ENCODE assay signal across 18 cellular contexts in genomic region chr17:59696682-59697277, GRCh38. TPM values are rescaled to one million over a fixed set of nuclear protein-coding genes. Genes with fewer than 3 reads are reported as not detected.
A peak's percentile ranks its signal among the peaks of the same experiment; 100 is the strongest.
DNase-seq lines count a peak whose midpoint lies in the region; ATAC-seq and TF ChIP-seq lines count a peak whose summit lies in the region.
"Had no signal": no experiment of that assay in that cellular context is flagged by ENCODE, and none has a peak within 500 bp of the region (broad histone marks: within the 10 kb centered on the region; RNA-seq: fewer than 3 reads in every experiment).

No MANE protein-coding gene starts in this region.

- H3K14ac ChIP-seq in neuronal stem cell (ENCODE audit: low read length) = no peak overlapping the region

- H3K27me3 Mint-ChIP-seq in activated T-cell treated with anti-CD3 and anti-CD28 coated beads, Interleukin-2, amount 50 U/mL, for 72 hours (ENCODE audit: low read depth) = no peaks in the 10 kb centered on the region
- H3K27me3 Mint-ChIP-seq in endothelial cell (ENCODE audit: unreplicated experiment) = peaks cover 5% of the 10 kb centered on the region
- H3K27me3 Mint-ChIP-seq in stimulated activated memory B cell treated with anti-CD40 and anti-IgM and Interleukin-4, amounts not matched to agents 10 μg/mL and 1 μg/mL and 100 μg/mL, for 72 hours = no peaks in the 10 kb centered on the region

- no peak for TF ChIP-seq CTCF in endothelial cell (IDR thresholded peaks at IDR 0.05; ENCODE audit: unreplicated experiment)
- TF ChIP-seq CTCF in colonic mucosa (IDR thresholded peaks at IDR 0.05) = no peak

- peak overlapping the region in 1 of 2 donors; percentile 32 for H3K4me3 Mint-ChIP-seq in activated T-cell treated with anti-CD3 and anti-CD28 coated beads, Interleukin-2, amount 50 U/mL, for 72 hours
- peak overlapping the region; percentile 28 for H3K4me3 Mint-ChIP-seq in endothelial cell (ENCODE audit: unreplicated experiment)
- H3K4me3 Mint-ChIP-seq in stimulated activated memory B cell treated with anti-CD40 and anti-IgM and Interleukin-4, amounts not matched to agents 10 μg/mL and 1 μg/mL and 100 μg/mL, for 72 hours = no peak overlapping the region

- no peaks in the 10 kb centered on the region for H3K4me1 ChIP-seq in neuronal stem cell (ENCODE audit: control insufficient read depth in 2 of 2, insufficient read depth in 1 of 2, low read depth in 1 of 2, low read length in 2 of 2)
- no peaks in the 10 kb centered on the region for H3K4me1 ChIP-seq in colonic mucosa
- H3K4me1 ChIP-seq: vagina had no signal

- H3K4me1 Mint-ChIP-seq in activated T-cell treated with anti-CD3 and anti-CD28 coated beads, Interleukin-2, amount 50 U/mL, for 72 hours (ENCODE audit: low read depth) = peaks cover 59% of the 10 kb centered on the region
- peaks cover 2% of the 10 kb centered on the region for H3K4me1 Mint-ChIP-seq in endothelial cell (ENCODE audit: unreplicated experiment)
- H3K4me1 Mint-ChIP-seq in stimulated activated memory B cell treated with anti-CD40 and anti-IgM and Interleukin-4, amounts not matched to agents 10 μg/mL and 1 μg/mL and 100 μg/mL, for 72 hours = peaks cover 62% of the 10 kb centered on the region

- no peak overlapping the region for H3K23ac ChIP-seq in neuronal stem cell (ENCODE audit: low read depth, low read length, poor library complexity)

- WGBS in neuronal stem cell (ENCODE audit: extremely low coverage in 2 of 2, insufficient read length in 2 of 2, insufficient replicate concordance in 1 of 2), 2 donors = no CpG with 5 or more reads among the region's 2 CpGs

- H2AFZ ChIP-seq in neuronal stem cell (ENCODE audit: low read length) = no peak overlapping the region

- H2BK120ac ChIP-seq in neuronal stem cell (ENCODE audit: low read depth, low read length) = no peak overlapping the region

- H3K36me3 Mint-ChIP-seq in activated T-cell treated with anti-CD3 and anti-CD28 coated beads, Interleukin-2, amount 50 U/mL, for 72 hours (ENCODE audit: insufficient read depth in 2 of 2) = peaks cover 15 to 37% of the 10 kb centered on the region in 2 donors
- peaks cover 18% of the 10 kb centered on the region for H3K36me3 Mint-ChIP-seq in endothelial cell (ENCODE audit: low read depth, unreplicated experiment)
- H3K36me3 Mint-ChIP-seq in stimulated activated memory B cell treated with anti-CD40 and anti-IgM and Interleukin-4, amounts not matched to agents 10 μg/mL and 1 μg/mL and 100 μg/mL, for 72 hours = peaks cover 66% of the 10 kb centered on the region

- H3K27ac Mint-ChIP-seq in activated T-cell treated with anti-CD3 and anti-CD28 coated beads, Interleukin-2, amount 50 U/mL, for 72 hours = peak overlapping the region; percentile 95
- peak overlapping the region; percentile 28 for H3K27ac Mint-ChIP-seq in endothelial cell (ENCODE audit: unreplicated experiment)
- peak overlapping the region; percentile 61 for H3K27ac Mint-ChIP-seq in stimulated activated memory B cell treated with anti-CD40 and anti-IgM and Interleukin-4, amounts not matched to agents 10 μg/mL and 1 μg/mL and 100 μg/mL, for 72 hours

- H3K9me3 ChIP-seq in neuronal stem cell (replicated peaks in 1 of 2; ENCODE audit: control insufficient read depth in 2 of 2, insufficient read depth in 1 of 2, low read depth in 1 of 2, low read length in 2 of 2) (peaks cover 0 to 2% of the 10 kb centered on the region in 2 donors), colonic mucosa (no peaks in the 10 kb centered on the region)
- H3K9me3 ChIP-seq: ovary, vagina had no signal

- intact Hi-C loops in colonic mucosa (cut with DNase I) = no loop called here

- no peak for DNase-seq in activated T-cell treated with anti-CD3 and anti-CD28 coated beads, Interleukin-2, amount 50 U/mL, for 72 hours
- no peak for DNase-seq in activated T-cell treated with anti-CD3 and anti-CD28 coated beads, Interleukin-2, amount 50 U/mL, for 48 hours
- DNase-seq in NCI-H69 (lab: John Stamatoyannopoulos, UW) (peak; percentile 35), endothelial cell (ENCODE audit: low spot score) (no peak), hippocampal formation (lab: John Stamatoyannopoulos, UW) (no peak), neuronal stem cell (ENCODE audit: low spot score) (no peak), colonic mucosa (no peak)
- DNase-seq: activated T-cell treated with anti-CD3 and anti-CD28 coated beads, Interleukin-2, amount 50 U/mL, for 1 hour; brain microvascular endothelial cell; DMS79; head of caudate nucleus; NCI-H1048; NCI-H524 treated with DMSO at 0.1 percent for 48 hours; ovary; stimulated activated CD4-positive, alpha-beta T cell treated with anti-CD3 and anti-CD28 coated beads, Interleukin-15, amount 100 ng/mL, for 24 hours had no signal

- no peak overlapping the region for H3K18ac ChIP-seq in neuronal stem cell (ENCODE audit: low read length)

- ATAC-seq in activated T-cell treated with anti-CD3 and anti-CD28 coated beads, Interleukin-2, amount 50 U/mL, for 72 hours (replicated peaks in 1 of 2) = no peak
- ATAC-seq in stimulated activated memory B cell treated with anti-CD40 and anti-IgM and Interleukin-4, amounts not matched to agents 10 μg/mL and 1 μg/mL and 100 μg/mL, for 72 hours = peak; percentile 82

- no peak overlapping the region for H2BK5ac ChIP-seq in neuronal stem cell (ENCODE audit: low read length)

- no peak overlapping the region for H2BK12ac ChIP-seq in neuronal stem cell (ENCODE audit: low read length)

- no peak overlapping the region for H3K4me3 ChIP-seq in neuronal stem cell (ENCODE audit: low read length in 2 of 2)
- no peak overlapping the region for H3K4me3 ChIP-seq in colonic mucosa
- H3K4me3 ChIP-seq: ovary, vagina had no signal

- H3K27ac ChIP-seq in neuronal stem cell (replicated peaks; ENCODE audit: low read length) = no peak overlapping the region
- H3K27ac ChIP-seq in colonic mucosa = no peak overlapping the region
- H3K27ac ChIP-seq: brain microvascular endothelial cell, ovary, vagina, VCaP had no signal

- H3K9ac ChIP-seq in neuronal stem cell (ENCODE audit: low read depth, low read length, poor library complexity) (no peak overlapping the region), colonic mucosa (ENCODE audit: low read depth in 2 of 2, low read length in 2 of 2) (no peak overlapping the region)

- H3K79me1 ChIP-seq in neuronal stem cell (ENCODE audit: low read depth, low read length) = no peaks in the 10 kb centered on the region

- H3K9me3 Mint-ChIP-seq in activated T-cell treated with anti-CD3 and anti-CD28 coated beads, Interleukin-2, amount 50 U/mL, for 72 hours = no peaks in the 10 kb centered on the region
- no peaks in the 10 kb centered on the region for H3K9me3 Mint-ChIP-seq in endothelial cell (ENCODE audit: unreplicated experiment)
- H3K9me3 Mint-ChIP-seq in stimulated activated memory B cell treated with anti-CD40 and anti-IgM and Interleukin-4, amounts not matched to agents 10 μg/mL and 1 μg/mL and 100 μg/mL, for 72 hours = no peaks in the 10 kb centered on the region

- no peak overlapping the region for H2AK5ac ChIP-seq in neuronal stem cell (ENCODE audit: low read depth, low read length)

- no peak overlapping the region for H2BK15ac ChIP-seq in neuronal stem cell (ENCODE audit: low read length)

- no peak overlapping the region for H3K4me2 ChIP-seq in neuronal stem cell (ENCODE audit: insufficient read depth, low read length, poor library complexity, severe bottlenecking)

- no peaks in the 10 kb centered on the region for H3K27me3 ChIP-seq in neuronal stem cell (ENCODE audit: control insufficient read depth in 3 of 3, insufficient read depth in 3 of 3, low read depth in 1 of 3, low read length in 3 of 3)
- no peaks in the 10 kb centered on the region for H3K27me3 ChIP-seq in colonic mucosa
- H3K27me3 ChIP-seq: brain microvascular endothelial cell, ovary, vagina had no signal

- H3K36me3 ChIP-seq in neuronal stem cell (replicated peaks in 1 of 2; ENCODE audit: control insufficient read depth in 2 of 2, insufficient read depth in 2 of 2, low read length in 2 of 2) (peaks cover 32 to 98% of the 10 kb centered on the region in 2 donors), colonic mucosa (peaks cover 14% of the 10 kb centered on the region)
- H3K36me3 ChIP-seq: ovary had no signal

- no peak overlapping the region for H4K8ac ChIP-seq in neuronal stem cell (ENCODE audit: low read depth, low read length)

- H4K91ac ChIP-seq in neuronal stem cell (ENCODE audit: low read depth, low read length, poor library complexity) = no peak overlapping the region

- no peak overlapping the region for H3K4ac ChIP-seq in neuronal stem cell (ENCODE audit: low read length)

RNA-seq across cellular contexts. Expression of gene PTRH2, which starts 10.4 kb away (rescaled TPM):
- 10 to 100 TPM; 22.2 to 29.3 TPM for total RNA-seq in activated T-cell treated with anti-CD3 and anti-CD28 coated beads, Interleukin-2, amount 50 U/mL, for 72 hours
- total RNA-seq in endothelial cell (ENCODE audit: unreplicated experiment) = 15.4 TPM
- polyA plus RNA-seq in neuronal stem cell (2013, experiment 1 of 2) = 19.9 TPM
- 20.2 TPM for polyA plus RNA-seq in neuronal stem cell (2013, experiment 2 of 2)
- 10 to 100 TPM; 20.1 to 21.1 TPM for total RNA-seq in colonic mucosa

RNA-seq across cellular contexts. Expression of gene VMP1, which starts 10.7 kb away (rescaled TPM):
- 100 to 1,000 TPM; 236 to 324 TPM for total RNA-seq in activated T-cell treated with anti-CD3 and anti-CD28 coated beads, Interleukin-2, amount 50 U/mL, for 72 hours
- total RNA-seq in endothelial cell (ENCODE audit: unreplicated experiment) = 64.9 TPM
- polyA plus RNA-seq in neuronal stem cell (2013, experiment 1 of 2) = 40.5 TPM
- 40.6 TPM for polyA plus RNA-seq in neuronal stem cell (2013, experiment 2 of 2)
- 100 to 1,000 TPM; 186 to 291 TPM for total RNA-seq in colonic mucosa

Comparison
In these comparisons a context has a peak if more than half of its experiments do, and no peak if none do; other contexts are left out.
1. H3K27ac Mint-ChIP-seq: peak in every context shown above with its lines; median percentile 95 in activated T-cell treated with anti-CD3 and anti-CD28 coated beads, Interleukin-2, amount 50 U/mL, for 72 hours; 61 in stimulated activated memory B cell treated with anti-CD40 and anti-IgM and Interleukin-4, amounts not matched to agents 10 μg/mL and 1 μg/mL and 100 μg/mL, for 72 hours; 28 in endothelial cell.